In genomic region chr2:231191896-231192872, GRCh38 we compare ENCODE assay signal across 8 cellular contexts. TPM values are rescaled to one million over a fixed set of nuclear protein-coding genes. Genes with fewer than 3 reads are reported as not detected.
DNase-seq lines count a peak whose midpoint lies in the region; ATAC-seq and TF ChIP-seq lines count a peak whose summit lies in the region.

No MANE protein-coding gene starts in this region.

- DNase-seq in H4 (ENCODE audit: low spot score) (peak; percentile 55), SHP77 treated with DMSO at 0.1 percent for 48 hours (lab: John Stamatoyannopoulos, UW) (peak; percentile 16), fibroblast of the aortic adventitia (ENCODE audit: low read depth) (peak; percentile 98), posterior vena cava (ENCODE audit: low spot score) (peak; percentile 95)
- DNase-seq in activated CD8-positive, alpha-beta memory T cell treated with anti-CD3 and anti-CD28 coated beads, Interleukin-2, amount 50 U/mL, for 48 hours: no peak

- no peak for ATAC-seq in HG03571 (IDR thresholded peaks at IDR 0.05; ENCODE audit: unreplicated experiment)
- no peak for ATAC-seq in GM21367 (IDR thresholded peaks at IDR 0.05; ENCODE audit: unreplicated experiment)
- no peak for ATAC-seq in GM18909 (IDR thresholded peaks at IDR 0.05; ENCODE audit: poor library complexity, unreplicated experiment)

- intact Hi-C loops in posterior vena cava (cut with DNase I): loop anchor here (5.0 kb wide), 2 partner anchors 80 to 85 kb away; no protein-coding TSS in a partner anchor

- peak; percentile 94 for TF ChIP-seq CTCF in fibroblast of the aortic adventitia (IDR thresholded peaks at IDR 0.05; ENCODE audit: insufficient read depth, low read length)

- H3K4me3 ChIP-seq in fibroblast of the aortic adventitia (ENCODE audit: low read depth, low read length): no peak overlapping the region

RNA-seq across cellular contexts. Expression of gene ARMC9, which starts 6.2 kb away (rescaled TPM):
- total RNA-seq in H4 (2014; rRNA removed; shearing (Covaris generic)): 34.4 and 41.9 TPM in 2 replicates
- 94.4 and 97.4 TPM in 2 replicates for total RNA-seq in fibroblast of the aortic adventitia (ENCODE audit: low replicate concordance)
- total RNA-seq in posterior vena cava: 10 to 100 TPM; 31.6 to 61.9 TPM
